In the genomic region with DNA sequence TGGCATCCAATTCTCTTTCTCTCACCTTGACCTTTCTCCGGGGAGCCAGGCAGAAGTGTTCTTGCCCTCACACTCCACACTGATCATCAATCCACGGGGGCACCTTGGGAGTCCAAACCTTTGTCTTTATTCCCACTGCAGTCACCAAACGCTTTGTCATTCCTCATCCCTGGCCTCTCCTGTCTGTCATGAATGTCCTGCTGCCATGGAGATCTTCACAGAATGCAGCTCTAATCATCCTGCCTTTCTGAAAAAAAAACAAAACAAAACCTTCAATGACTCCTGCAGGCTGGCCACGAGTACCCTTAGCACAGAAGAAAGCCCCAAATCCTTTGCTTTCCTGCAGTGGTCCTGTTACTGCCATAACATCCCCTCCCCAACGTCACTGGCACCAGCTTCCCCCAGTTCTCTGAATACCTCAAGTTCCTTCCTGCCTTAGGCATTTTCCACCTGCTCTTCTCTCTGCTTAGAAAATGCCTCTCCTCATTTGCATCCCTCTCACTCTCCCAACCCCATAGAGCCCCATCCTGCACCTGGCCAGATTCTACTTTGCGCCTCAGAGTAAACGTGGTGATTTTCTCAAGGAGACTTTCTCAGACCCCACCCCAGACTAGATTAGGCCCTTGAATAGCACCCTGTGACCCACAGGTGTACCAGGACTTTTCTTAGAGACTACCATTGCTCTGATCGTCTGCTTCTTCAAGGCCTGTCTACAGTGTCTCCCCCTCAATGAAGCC, we compare ENCODE assay signal across 10 cellular contexts.
DNase-seq lines count a peak whose midpoint lies in the region; ATAC-seq, FAIRE-seq and TF ChIP-seq lines count a peak whose summit lies in the region.
"Had no signal": no experiment of that assay in that cellular context is flagged by ENCODE, and none has a peak within 500 bp of the region (broad histone marks: within the 10 kb centered on the region; RNA-seq: fewer than 3 reads in every experiment).

No MANE protein-coding gene starts in this region.

- H3K9ac ChIP-seq in BLaER1: peak overlapping the region; percentile 63; the same call in 1 of the 2 replicates

- POLR2A ChIA-PET in Panc1 (lab: Charles Lee): no interaction called here

- peaks cover 22% of the 10 kb centered on the region for H3K9me3 ChIP-seq in BLaER1
- no peaks in the 10 kb centered on the region for H3K9me3 ChIP-seq in Panc1 (ENCODE audit: control insufficient read depth, insufficient read depth, low read depth, low read length)
- no peaks in the 10 kb centered on the region for H3K9me3 ChIP-seq in Peyer's patch

- TF ChIP-seq CTCF in Panc1 (IDR thresholded peaks at IDR 0.05): no peak
- TF ChIP-seq CTCF in Peyer's patch (IDR thresholded peaks at IDR 0.05): no peak

- BruUV-seq in Panc1 (replicated peaks; lab: Mats Ljungman, UMichigan): no TSS peak

- TF ChIP-seq POLR2A in GM12891 (IDR thresholded peaks at IDR 0.05; ENCODE audit: low read depth, low read length): no peak
- no peak for TF ChIP-seq POLR2A in Peyer's patch (IDR thresholded peaks at IDR 0.05)

- H3K27me3 ChIP-seq in BLaER1 (no peaks in the 10 kb centered on the region), Panc1 (ENCODE audit: control insufficient read depth, insufficient read depth, low read length) (no peaks in the 10 kb centered on the region), Peyer's patch (no peaks in the 10 kb centered on the region)

- H3K36me3 ChIP-seq in BLaER1 (no peaks in the 10 kb centered on the region), Panc1 (ENCODE audit: control insufficient read depth, insufficient read depth, low read length) (no peaks in the 10 kb centered on the region), Peyer's patch (no peaks in the 10 kb centered on the region)
- H3K36me3 ChIP-seq: heart right ventricle had no signal

- DNase-seq in Panc1 (ENCODE audit: low read depth, low spot score): no peak
- no peak for DNase-seq in GM12891 (ENCODE audit: insufficient read length, low spot score)
- no peak for DNase-seq in NCI-H82 treated with DMSO at 0.1 percent for 48 hours (lab: John Stamatoyannopoulos, UW; ENCODE audit: unreplicated experiment)
- no peak for DNase-seq in DMS79 treated with DMSO at 0.1 percent for 48 hours (lab: John Stamatoyannopoulos, UW)
- DNase-seq in Peyer's patch: no peak
- DNase-seq: heart right ventricle had no signal

- CTCF ChIA-PET in Panc1 (lab: Charles Lee): no interaction called here

- FAIRE-seq in GM12891 (lab: Jason Lieb, UNC): no peak

- H4K20me1 ChIP-seq in BLaER1: no peaks in the 10 kb centered on the region

- ATAC-seq in GM19372 (IDR thresholded peaks at IDR 0.05; ENCODE audit: low read depth, unreplicated experiment) (peak; percentile 29), HG03039 (IDR thresholded peaks at IDR 0.05; ENCODE audit: unreplicated experiment) (peak; percentile 56), Panc1 (peak; percentile 64)

- H3K4me1 ChIP-seq in BLaER1 (peaks cover 54% of the 10 kb centered on the region), Panc1 (ENCODE audit: control insufficient read depth, insufficient read depth, low read length) (peaks cover 6% of the 10 kb centered on the region; the same call in 1 of the 2 replicates), Peyer's patch (no peaks in the 10 kb centered on the region)

- peak overlapping the region; percentile 59 for H3K4me3 ChIP-seq in BLaER1
- H3K4me3 ChIP-seq in Panc1 (ENCODE audit: low read depth in 2 of 2, low read length in 2 of 2): no peak overlapping the region
- H3K4me3 ChIP-seq in Peyer's patch: no peak overlapping the region
- H3K4me3 ChIP-seq: heart right ventricle, skin epidermis had no signal

- peak overlapping the region; percentile 92 for H3K4me2 ChIP-seq in BLaER1

- H3K27ac ChIP-seq in BLaER1: peak overlapping the region; percentile 76
- H3K27ac ChIP-seq in Panc1 (ENCODE audit: low read length): peak overlapping the region; percentile 24; the same call in 1 of the 2 replicates
- no peak overlapping the region for H3K27ac ChIP-seq in Peyer's patch
- H3K27ac ChIP-seq: heart right ventricle, skin epidermis had no signal

- in situ Hi-C loops in Panc1 (cut with HindIII; ENCODE audit: low pct_unique_long_range_greater_than_20kb, low sequenced_read_pairs): no loop called here

- intact Hi-C loops in Panc1 (cut with micrococcal nuclease; ENCODE audit: unreplicated experiment): no loop called here

TF ChIP-seq in GM12891, 5 proteins besides CTCF, POLR2A, EP300 and RAD21:
- TF ChIP-seq POU2F2 (IDR thresholded peaks at IDR 0.05; ENCODE audit: low read depth, low read length) (no peak), PAX5 (IDR thresholded peaks at IDR 0.05; ENCODE audit: insufficient read depth, low read length, severe bottlenecking) (no peak), POLR2AphosphoS5 (IDR thresholded peaks at IDR 0.05; ENCODE audit: low read depth, low read length) (no peak), SPI1 (IDR thresholded peaks at IDR 0.05; ENCODE audit: low read depth, low read length) (no peak), TAF1 (IDR thresholded peaks at IDR 0.05; ENCODE audit: low read depth, low read length) (no peak)

Comparison
In these comparisons a context has a peak if more than half of its experiments do, and no peak if none do; other contexts are left out.
1. H3K27ac ChIP-seq: peak in BLaER1 (single experiment) and Panc1 (single experiment); none in Peyer's patch (0 of 4).
2. Peak in every context shown above with its lines, with median percentiles within 50 percentile points of each other: ATAC-seq.